In the genomic region with DNA sequence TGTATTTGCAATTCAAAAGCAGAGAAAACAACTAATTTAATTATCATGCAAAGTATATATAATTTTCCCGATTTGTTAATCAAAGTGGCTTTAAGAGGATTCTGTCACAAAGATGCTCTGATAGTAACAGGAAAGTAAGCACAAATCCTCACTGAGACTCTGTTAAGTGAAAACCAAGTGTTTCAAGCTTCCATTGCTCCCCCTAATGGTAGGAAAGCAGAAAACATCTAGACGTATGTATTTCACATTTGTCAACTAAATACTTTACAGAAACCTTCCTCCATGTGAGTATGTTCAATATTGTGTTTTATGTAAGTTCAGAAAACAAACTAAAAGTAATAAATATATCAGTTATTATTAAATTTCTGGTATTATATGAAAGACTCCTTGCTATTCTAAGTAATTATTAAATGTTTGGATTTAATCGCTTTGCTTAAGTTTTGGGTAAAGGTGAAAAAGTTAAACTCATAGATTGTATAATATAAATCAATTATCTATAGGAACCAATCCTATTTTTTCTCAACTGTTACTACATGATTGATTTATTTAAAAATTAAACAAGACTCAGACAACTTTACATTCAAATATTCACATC, we compare ENCODE assay signal across 9 cellular contexts. TPM values are rescaled to one million over a fixed set of nuclear protein-coding genes. Genes with fewer than 3 reads are reported as not detected.
DNase-seq lines count a peak whose midpoint lies in the region; ATAC-seq and TF ChIP-seq lines count a peak whose summit lies in the region.
"Had no signal": no experiment of that assay in that cellular context is flagged by ENCODE, and none has a peak within 500 bp of the region (broad histone marks: within the 10 kb centered on the region; RNA-seq: fewer than 3 reads in every experiment).

No MANE protein-coding gene starts in this region.

- no peak overlapping the region for H3K4me3 Mint-ChIP-seq in WTC11
- H3K4me3 Mint-ChIP-seq in activated naive CD4-positive, alpha-beta T cell treated with anti-CD3 and anti-CD28 coated beads, Interleukin-2, amount 10 ng/mL, durations not matched to agents 7 days and 5 days, result no peak overlapping the region

- no peaks in the 10 kb centered on the region for H3K36me3 ChIP-seq in upper lobe of left lung

- CTCF ChIA-PET in WTC11 (lab: Charles Lee), result interaction anchor here (0.5 to 1.8 kb wide), 13 partner anchors 9 to 621 kb away, joined by 3 to 11 read pairs (median 3); no protein-coding TSS in a partner anchor
- CTCF ChIA-PET in activated naive CD4-positive, alpha-beta T cell treated with anti-CD3 and anti-CD28 coated beads, Interleukin-2, amount 10 ng/mL, durations not matched to agents 7 days and 5 days (lab: Charles Lee), result interaction anchor here (1.2 to 1.6 kb wide), 2 partner anchors 10 to 17 kb away, joined by 3 to 7 read pairs; no protein-coding TSS in a partner anchor

- H3K27ac ChIP-seq in upper lobe of left lung, result no peak overlapping the region

- H3K4me3 ChIP-seq in AG10803 (ENCODE audit: low read length) (no peak overlapping the region), upper lobe of left lung (no peak overlapping the region)

- POLR2A ChIA-PET in WTC11 (lab: Charles Lee), result no interaction called here

- no peaks in the 10 kb centered on the region for H3K27me3 ChIP-seq in upper lobe of left lung

- ATAC-seq in GM18508 (IDR thresholded peaks at IDR 0.05; ENCODE audit: insufficient read depth, unreplicated experiment) (peak; percentile 75), HG02973 (IDR thresholded peaks at IDR 0.05; ENCODE audit: unreplicated experiment) (peak; percentile 79), WTC11 (no peak), upper lobe of left lung (ENCODE audit: low FRiP score in 2 of 2) (peak in 1 of 2 donors; percentile 71)

- H3K9me3 ChIP-seq in upper lobe of left lung, result no peaks in the 10 kb centered on the region

- no peaks in the 10 kb centered on the region for H3K36me3 Mint-ChIP-seq in WTC11
- no peaks in the 10 kb centered on the region for H3K36me3 Mint-ChIP-seq in activated naive CD4-positive, alpha-beta T cell treated with anti-CD3 and anti-CD28 coated beads, Interleukin-2, amount 10 ng/mL, durations not matched to agents 7 days and 5 days

- TF ChIP-seq EP300 in upper lobe of left lung (IDR thresholded peaks at IDR 0.05), result no peak

- 29 to 31% methylated on average over 3 of the region's 3 CpGs for WGBS in upper lobe of left lung, 2 donors

- H3K4me1 ChIP-seq in upper lobe of left lung, result no peaks in the 10 kb centered on the region

- H3K4me1 Mint-ChIP-seq in WTC11, result peaks cover 35% of the 10 kb centered on the region
- H3K4me1 Mint-ChIP-seq in activated naive CD4-positive, alpha-beta T cell treated with anti-CD3 and anti-CD28 coated beads, Interleukin-2, amount 10 ng/mL, durations not matched to agents 7 days and 5 days, result no peaks in the 10 kb centered on the region

- no peak overlapping the region for H3K27ac Mint-ChIP-seq in WTC11
- no peak overlapping the region for H3K27ac Mint-ChIP-seq in activated naive CD4-positive, alpha-beta T cell treated with anti-CD3 and anti-CD28 coated beads, Interleukin-2, amount 10 ng/mL, durations not matched to agents 7 days and 5 days

- DNase-seq in AG10803 (ENCODE audit: low read depth) (peak; percentile 67), NCI-H1694 treated with DMSO at 0.1 percent for 48 hours (lab: John Stamatoyannopoulos, UW) (peak; percentile 69), WTC11 (ENCODE audit: low spot score) (no peak), iris pigment epithelial cell (ENCODE audit: low read depth) (peak; percentile 65), upper lobe of left lung (no peak)
- no peak for DNase-seq in activated naive CD4-positive, alpha-beta T cell treated with anti-CD3 and anti-CD28 coated beads, Interleukin-2, amount 10 ng/mL, durations not matched to agents 7 days and 5 days

- peak; percentile 96 for TF ChIP-seq CTCF in AG10803 (conservative IDR thresholded peaks at IDR 0.05; ENCODE audit: low read length)
- peak; percentile 62 for TF ChIP-seq CTCF in WTC11 (IDR thresholded peaks at IDR 0.05)
- TF ChIP-seq CTCF in upper lobe of left lung (IDR thresholded peaks at IDR 0.05), result peak; percentile 25 to 61 (median 47)

- peaks cover 4% of the 10 kb centered on the region; the same call in 1 of the 2 replicates for H3K9me3 Mint-ChIP-seq in WTC11
- H3K9me3 Mint-ChIP-seq in activated naive CD4-positive, alpha-beta T cell treated with anti-CD3 and anti-CD28 coated beads, Interleukin-2, amount 10 ng/mL, durations not matched to agents 7 days and 5 days, result no peaks in the 10 kb centered on the region

- TF ChIP-seq POLR2A in upper lobe of left lung (IDR thresholded peaks at IDR 0.05), result no peak

- no peaks in the 10 kb centered on the region for H3K27me3 Mint-ChIP-seq in WTC11 (ENCODE audit: low read depth)
- H3K27me3 Mint-ChIP-seq in activated naive CD4-positive, alpha-beta T cell treated with anti-CD3 and anti-CD28 coated beads, Interleukin-2, amount 10 ng/mL, durations not matched to agents 7 days and 5 days, result no peaks in the 10 kb centered on the region

TF ChIP-seq in WTC11, 78 proteins besides CTCF, POLR2A, EP300 and RAD21:
- TF ChIP-seq CBFB (CRISPR knock-in tag; IDR thresholded peaks at IDR 0.05; ENCODE audit: low read depth) (no peak), FOXK1 (CRISPR knock-in tag; IDR thresholded peaks at IDR 0.05) (no peak)
TF ChIP-seq in WTC11: peak in this region for 0.

RNA-seq across cellular contexts. Expression of a gene that starts 1.5 kb away (rescaled TPM):
- 21.9 to 22.5 TPM (median 22.1 TPM) in 3 replicates for total RNA-seq in WTC11 (2021)
- 1 to 10 TPM in 1 of 6 donors, under 1 TPM in 2, not detected in 3; 0.30 to 1.1 (median 0.40) TPM for total RNA-seq in upper lobe of left lung
- total RNA-seq: mononuclear cell had no signal

RNA-seq across cellular contexts. Expression of a gene that starts 36.4 kb away (rescaled TPM):
- total RNA-seq in WTC11 (2021), result 0.25 to 0.33 TPM (median 0.30 TPM) in 3 replicates
- 10 to 100 TPM in 1 of 6 donors, 1 to 10 TPM in 5; 1.4 to 12.9 (median 6.4) TPM for total RNA-seq in upper lobe of left lung
- total RNA-seq: mononuclear cell had no signal

Comparison
In these comparisons a context has a peak if more than half of its experiments do, and no peak if none do; other contexts are left out.
1. DNase-seq: peak in AG10803 (single experiment), NCI-H1694 treated with DMSO at 0.1 percent for 48 hours (single experiment) and iris pigment epithelial cell (single experiment); none in WTC11 (single experiment), upper lobe of left lung (0 of 2) and activated naive CD4-positive, alpha-beta T cell treated with anti-CD3 and anti-CD28 coated beads, Interleukin-2, amount 10 ng/mL, durations not matched to agents 7 days and 5 days (single experiment).
2. RNA of a gene that starts 1.5 kb away (total RNA-seq): 21.9 to 22.5 TPM in WTC11; 0.30 to 1.1 TPM in upper lobe of left lung; every median in the first group is over 10 times any median in the second.
3. Peak in every context shown above with its lines, with median percentiles within 50 percentile points of each other: CTCF ChIP-seq.